ENCODE assay signal across 1 cellular context in genomic region chr16:57677622-57678369, GRCh38.
TF ChIP-seq lines count a peak whose summit lies in the region.

No MANE protein-coding gene starts in this region.

TF ChIP-seq in K562, 482 proteins besides CTCF, POLR2A, EP300 and RAD21:
- TF ChIP-seq ZMIZ1 (IDR thresholded peaks at IDR 0.05; ENCODE audit: low read depth in 2 of 2, low read length in 2 of 2) (no peak), GATAD2A (IDR thresholded peaks at IDR 0.05) (no peak)
